9 cellular contexts compared by ENCODE assay signal in the genomic region with DNA sequence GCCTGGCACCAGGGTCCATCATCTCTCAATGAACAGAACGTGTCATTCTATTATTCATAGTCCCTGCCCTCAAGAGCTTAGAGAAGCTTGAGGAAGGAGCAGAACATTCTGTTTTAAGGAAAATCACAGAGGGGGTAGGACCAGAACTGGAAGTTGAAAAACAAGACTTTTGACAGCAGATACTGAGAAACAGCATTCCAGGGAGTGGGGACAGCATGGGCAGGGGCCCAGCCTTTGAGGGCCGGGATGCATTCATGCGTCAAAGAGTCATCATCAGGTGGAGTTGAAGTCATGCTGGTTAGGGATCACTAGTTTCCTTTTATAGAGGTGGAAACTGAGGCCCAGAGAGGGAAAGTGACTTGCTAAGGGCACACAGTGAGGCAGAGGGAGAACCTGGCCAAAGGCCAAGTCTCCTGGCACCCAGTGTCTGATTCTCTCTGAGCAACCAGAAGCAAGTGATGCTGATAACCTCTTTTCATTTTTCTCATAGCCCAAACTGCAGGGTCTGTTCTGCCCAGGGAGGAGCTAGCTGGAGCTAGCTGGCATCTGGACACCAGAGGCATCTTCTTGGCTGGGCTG. TPM values are rescaled to one million over a fixed set of nuclear protein-coding genes. Genes with fewer than 3 reads are reported as not detected.
DNase-seq lines count a peak whose midpoint lies in the region; ATAC-seq and TF ChIP-seq lines count a peak whose summit lies in the region.
"Had no signal": no experiment of that assay in that cellular context is flagged by ENCODE, and none has a peak within 500 bp of the region (broad histone marks: within the 10 kb centered on the region; RNA-seq: fewer than 3 reads in every experiment).

No MANE protein-coding gene starts in this region.

- H2AFZ ChIP-seq in GM23338: no peak overlapping the region

- WGBS in right lobe of liver (ENCODE audit: insufficient coverage, low coverage, low lambda C conversion rate, missing lambda C conversion rate): 70% methylated on average over 1 of the region's 3 CpGs

- H3K36me3 Mint-ChIP-seq in GM23338 (ENCODE audit: low read depth): no peaks in the 10 kb centered on the region
- H3K36me3 Mint-ChIP-seq in brain: peaks cover 4% of the 10 kb centered on the region
- no peaks in the 10 kb centered on the region for H3K36me3 Mint-ChIP-seq in nephron progenitor cell (ENCODE audit: low read depth)

- H3K4me1 ChIP-seq in BLaER1 (peaks cover 53% of the 10 kb centered on the region), GM23338 (ENCODE audit: insufficient read depth) (peaks cover 27% of the 10 kb centered on the region), right lobe of liver (peaks cover 0 to 33% (median 0%) of the 10 kb centered on the region in 4 donors)

- H3K27ac Mint-ChIP-seq in GM23338 (no peak overlapping the region), brain (peak overlapping the region; percentile 63 to 98 (median 95)), nephron progenitor cell (no peak overlapping the region)

- H3K9me3 Mint-ChIP-seq in GM23338: no peaks in the 10 kb centered on the region
- H3K9me3 Mint-ChIP-seq in brain: no peaks in the 10 kb centered on the region
- no peaks in the 10 kb centered on the region for H3K9me3 Mint-ChIP-seq in nephron progenitor cell

- TF ChIP-seq POLR2A in right lobe of liver (IDR thresholded peaks at IDR 0.05): no peak

- no peak for ATAC-seq in GM23338
- ATAC-seq in HG03378 (IDR thresholded peaks at IDR 0.05; ENCODE audit: unreplicated experiment): no peak
- no peak for ATAC-seq in right lobe of liver

- H3K9me2 ChIP-seq in GM23338 (ENCODE audit: insufficient read depth): no peaks in the 10 kb centered on the region

- peaks cover 22% of the 10 kb centered on the region for H4K20me1 ChIP-seq in BLaER1
- H4K20me1 ChIP-seq in GM23338 (replicated peaks; ENCODE audit: insufficient read depth): peaks cover 8% of the 10 kb centered on the region; the same call in 1 of the 2 replicates

- no peaks in the 10 kb centered on the region for H3K27me3 ChIP-seq in BLaER1
- H3K27me3 ChIP-seq in GM23338 (ENCODE audit: insufficient read depth): no peaks in the 10 kb centered on the region; the same call in 1 of the 2 replicates
- no peaks in the 10 kb centered on the region for H3K27me3 ChIP-seq in right lobe of liver

- H3K36me3 ChIP-seq in BLaER1 (no peaks in the 10 kb centered on the region), GM23338 (ENCODE audit: insufficient read depth) (no peaks in the 10 kb centered on the region), right lobe of liver (no peaks in the 10 kb centered on the region)

- DNase-seq in GM23338 (ENCODE audit: low spot score) (no peak), nephron progenitor cell (no peak), inferior parietal cortex (ENCODE audit: extremely low spot score) (no peak), right lobe of liver (no peak)
- no peak for DNase-seq in stimulated activated CD4-positive, alpha-beta T cell treated with anti-CD3 and anti-CD28 coated beads, Interleukin-2, amount 100 ng/mL, for 48 hours
- DNase-seq: small intestine had no signal

- H3K4me1 Mint-ChIP-seq in GM23338: peaks cover 35% of the 10 kb centered on the region
- H3K4me1 Mint-ChIP-seq in brain: peaks cover 66% of the 10 kb centered on the region
- H3K4me1 Mint-ChIP-seq in nephron progenitor cell: peaks cover 52% of the 10 kb centered on the region

- H3K9me3 ChIP-seq in BLaER1: no peaks in the 10 kb centered on the region
- no peaks in the 10 kb centered on the region for H3K9me3 ChIP-seq in right lobe of liver

- H3K27me3 Mint-ChIP-seq in GM23338 (ENCODE audit: insufficient read depth, low read depth, poor library complexity): peaks cover 8% of the 10 kb centered on the region
- no peaks in the 10 kb centered on the region for H3K27me3 Mint-ChIP-seq in brain
- H3K27me3 Mint-ChIP-seq in nephron progenitor cell (ENCODE audit: low read depth, poor library complexity): peaks cover 6% of the 10 kb centered on the region

- no peak for TF ChIP-seq CTCF in GM23338 (conservative IDR thresholded peaks at IDR 0.05; ENCODE audit: low read depth in 2 of 2)
- no peak for TF ChIP-seq CTCF in brain (conservative IDR thresholded peaks at IDR 0.05)
- no peak for TF ChIP-seq CTCF in nephron progenitor cell (IDR thresholded peaks at IDR 0.05)
- TF ChIP-seq CTCF in right lobe of liver (IDR thresholded peaks at IDR 0.05): no peak

- peak overlapping the region; percentile 98 for H3K4me2 ChIP-seq in BLaER1
- no peak overlapping the region for H3K4me2 ChIP-seq in GM23338

- peak overlapping the region; percentile 75; the same call in 1 of the 3 replicates for H3K4me3 Mint-ChIP-seq in GM23338
- H3K4me3 Mint-ChIP-seq in brain: peak overlapping the region; percentile 85 to 90 (median 86)
- peak overlapping the region; percentile 85 for H3K4me3 Mint-ChIP-seq in nephron progenitor cell

- H3K4me3 ChIP-seq in BLaER1: no peak overlapping the region
- H3K4me3 ChIP-seq in GM23338: no peak overlapping the region
- H3K4me3 ChIP-seq in right lobe of liver: no peak overlapping the region

- peaks cover 15% of the 10 kb centered on the region; the same call in 1 of the 2 replicates for H3F3A ChIP-seq in GM23338 (replicated peaks; ENCODE audit: low read depth)

- peaks cover 27% of the 10 kb centered on the region for H3K79me2 ChIP-seq in GM23338 (replicated peaks; ENCODE audit: insufficient read depth)

- H3K27ac ChIP-seq in BLaER1 (no peak overlapping the region), GM23338 (ENCODE audit: low read depth) (no peak overlapping the region), right lobe of liver (no peak overlapping the region)

- intact Hi-C loops in right lobe of liver (cut with DNase I): no loop called here

- H3K9ac ChIP-seq in BLaER1: peak overlapping the region; percentile 85; the same call in 1 of the 2 replicates

TF ChIP-seq in GM23338, 12 proteins besides CTCF, POLR2A, EP300 and RAD21 (continues in another document):
- TF ChIP-seq ZNF114 (CRISPR knock-in tag; IDR thresholded peaks at IDR 0.05): no peak
- TF ChIP-seq, protein P1, sequence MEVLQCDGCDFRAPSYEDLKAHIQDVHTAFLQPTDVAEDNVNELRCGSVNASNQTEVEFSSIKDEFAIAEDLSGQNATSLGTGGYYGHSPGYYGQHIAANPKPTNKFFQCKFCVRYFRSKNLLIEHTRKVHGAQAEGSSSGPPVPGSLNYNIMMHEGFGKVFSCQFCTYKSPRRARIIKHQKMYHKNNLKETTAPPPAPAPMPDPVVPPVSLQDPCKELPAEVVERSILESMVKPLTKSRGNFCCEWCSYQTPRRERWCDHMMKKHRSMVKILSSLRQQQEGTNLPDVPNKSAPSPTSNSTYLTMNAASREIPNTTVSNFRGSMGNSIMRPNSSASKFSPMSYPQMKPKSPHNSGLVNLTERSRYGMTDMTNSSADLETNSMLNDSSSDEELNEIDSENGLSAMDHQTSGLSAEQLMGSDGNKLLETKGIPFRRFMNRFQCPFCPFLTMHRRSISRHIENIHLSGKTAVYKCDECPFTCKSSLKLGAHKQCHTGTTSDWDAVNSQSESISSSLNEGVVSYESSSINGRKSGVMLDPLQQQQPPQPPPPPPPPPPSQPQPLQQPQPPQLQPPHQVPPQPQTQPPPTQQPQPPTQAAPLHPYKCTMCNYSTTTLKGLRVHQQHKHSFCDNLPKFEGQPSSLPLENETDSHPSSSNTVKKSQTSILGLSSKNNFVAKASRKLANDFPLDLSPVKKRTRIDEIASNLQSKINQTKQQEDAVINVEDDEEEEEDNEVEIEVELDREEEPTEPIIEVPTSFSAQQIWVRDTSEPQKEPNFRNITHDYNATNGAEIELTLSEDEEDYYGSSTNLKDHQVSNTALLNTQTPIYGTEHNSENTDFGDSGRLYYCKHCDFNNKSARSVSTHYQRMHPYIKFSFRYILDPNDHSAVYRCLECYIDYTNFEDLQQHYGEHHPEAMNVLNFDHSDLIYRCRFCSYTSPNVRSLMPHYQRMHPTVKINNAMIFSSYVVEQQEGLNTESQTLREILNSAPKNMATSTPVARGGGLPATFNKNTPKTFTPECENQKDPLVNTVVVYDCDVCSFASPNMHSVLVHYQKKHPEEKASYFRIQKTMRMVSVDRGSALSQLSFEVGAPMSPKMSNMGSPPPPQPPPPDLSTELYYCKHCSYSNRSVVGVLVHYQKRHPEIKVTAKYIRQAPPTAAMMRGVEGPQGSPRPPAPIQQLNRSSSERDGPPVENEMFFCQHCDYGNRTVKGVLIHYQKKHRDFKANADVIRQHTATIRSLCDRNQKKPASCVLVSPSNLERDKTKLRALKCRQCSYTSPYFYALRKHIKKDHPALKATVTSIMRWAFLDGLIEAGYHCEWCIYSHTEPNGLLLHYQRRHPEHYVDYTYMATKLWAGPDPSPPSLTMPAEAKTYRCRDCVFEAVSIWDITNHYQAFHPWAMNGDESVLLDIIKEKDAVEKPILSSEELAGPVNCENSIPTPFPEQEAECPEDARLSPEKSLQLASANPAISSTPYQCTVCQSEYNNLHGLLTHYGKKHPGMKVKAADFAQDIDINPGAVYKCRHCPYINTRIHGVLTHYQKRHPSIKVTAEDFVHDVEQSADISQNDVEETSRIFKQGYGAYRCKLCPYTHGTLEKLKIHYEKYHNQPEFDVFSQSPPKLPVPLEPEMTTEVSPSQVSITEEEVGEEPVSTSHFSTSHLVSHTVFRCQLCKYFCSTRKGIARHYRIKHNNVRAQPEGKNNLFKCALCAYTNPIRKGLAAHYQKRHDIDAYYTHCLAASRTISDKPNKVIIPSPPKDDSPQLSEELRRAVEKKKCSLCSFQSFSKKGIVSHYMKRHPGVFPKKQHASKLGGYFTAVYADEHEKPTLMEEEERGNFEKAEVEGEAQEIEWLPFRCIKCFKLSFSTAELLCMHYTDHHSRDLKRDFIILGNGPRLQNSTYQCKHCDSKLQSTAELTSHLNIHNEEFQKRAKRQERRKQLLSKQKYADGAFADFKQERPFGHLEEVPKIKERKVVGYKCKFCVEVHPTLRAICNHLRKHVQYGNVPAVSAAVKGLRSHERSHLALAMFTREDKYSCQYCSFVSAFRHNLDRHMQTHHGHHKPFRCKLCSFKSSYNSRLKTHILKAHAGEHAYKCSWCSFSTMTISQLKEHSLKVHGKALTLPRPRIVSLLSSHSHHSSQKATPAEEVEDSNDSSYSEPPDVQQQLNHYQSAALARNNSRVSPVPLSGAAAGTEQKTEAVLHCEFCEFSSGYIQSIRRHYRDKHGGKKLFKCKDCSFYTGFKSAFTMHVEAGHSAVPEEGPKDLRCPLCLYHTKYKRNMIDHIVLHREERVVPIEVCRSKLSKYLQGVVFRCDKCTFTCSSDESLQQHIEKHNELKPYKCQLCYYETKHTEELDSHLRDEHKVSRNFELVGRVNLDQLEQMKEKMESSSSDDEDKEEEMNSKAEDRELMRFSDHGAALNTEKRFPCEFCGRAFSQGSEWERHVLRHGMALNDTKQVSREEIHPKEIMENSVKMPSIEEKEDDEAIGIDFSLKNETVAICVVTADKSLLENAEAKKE (CRISPR knock-in tag; IDR thresholded peaks at IDR 0.05): no peak

RNA-seq across cellular contexts. Expression of a gene that starts 41.5 kb away (rescaled TPM):
- total RNA-seq in GM23338 (2014; rRNA removed; shearing (Covaris generic)): 48.6 and 76.4 TPM in 2 replicates
- polyA plus RNA-seq in GM23338 (2016; fragmentation: Nextera tagmentation; extraction: Ambion mirVana): 45.8 and 50.4 TPM in 2 replicates
- 298 TPM for polyA plus RNA-seq in brain (ENCODE audit: insufficient read depth, low read depth, low replicate concordance)
- 10 to 100 TPM in 1 of 6 experiments, 1 to 10 TPM in 5; 1.8 to 13.5 (median 4.1) TPM for total RNA-seq in right lobe of liver

Comparison
In these comparisons a context has a peak if more than half of its experiments do, and no peak if none do; other contexts are left out.
1. H3K27ac Mint-ChIP-seq: peak in brain (5 of 5); none in GM23338 (single experiment) and nephron progenitor cell (single experiment).
2. Peak in every context shown above with its lines, with median percentiles within 50 percentile points of each other: H3K4me3 Mint-ChIP-seq.